15 cellular contexts compared by ENCODE assay signal in the genomic region with DNA sequence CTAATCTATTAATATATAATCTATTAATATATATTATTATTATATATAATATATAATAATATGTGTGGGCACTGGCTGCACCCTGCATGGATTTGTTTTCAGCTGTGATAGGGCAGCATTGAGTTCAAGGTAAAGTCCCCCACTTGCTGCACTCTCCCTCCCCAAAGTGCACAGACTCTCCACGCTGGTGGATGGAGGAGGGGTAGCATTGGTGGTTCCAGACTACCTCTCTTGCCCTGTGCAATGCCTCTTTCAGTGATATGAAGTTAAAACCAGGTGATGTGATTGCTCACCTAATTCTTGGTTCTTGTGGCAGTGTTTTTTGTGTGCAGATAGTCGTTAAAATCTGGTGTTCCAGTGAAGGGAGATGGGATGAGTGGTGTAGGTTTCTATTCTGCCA. TPM values are rescaled to one million over a fixed set of nuclear protein-coding genes. Genes with fewer than 3 reads are reported as not detected.
A peak's percentile ranks its signal among the peaks of the same experiment; 100 is the strongest.
DNase-seq lines count a peak whose midpoint lies in the region; ATAC-seq, FAIRE-seq and TF ChIP-seq lines count a peak whose summit lies in the region.
"Not testable (repeated sequence)": the region's sequence is repeated elsewhere in the genome, so short reads cannot be mapped to it uniquely, and the experiment has no call there.
"Had no signal": no experiment of that assay in that cellular context is flagged by ENCODE, and none has a peak within 500 bp of the region (broad histone marks: within the 10 kb centered on the region; RNA-seq: fewer than 3 reads in every experiment).

No MANE protein-coding gene starts in this region.

- not testable (repeated sequence) for H3K4me2 ChIP-seq in A549; astrocyte (ENCODE audit: low read length); HepG2 (ENCODE audit: low read depth, low read length)

- H3K4me3 ChIP-seq in A549; astrocyte (ENCODE audit: insufficient read depth, low read depth, low read length); HepG2 (replicated peaks in 1 of 3; ENCODE audit: insufficient read depth in 1 of 3, low read depth in 2 of 3, low read length in 3 of 3): not testable (repeated sequence)

- BruUV-seq in HepG2 (replicated peaks; lab: Mats Ljungman, UMichigan) = not testable (repeated sequence)

- not testable (repeated sequence) for DNase-seq in A549 (ENCODE audit: low read depth in 1 of 2, low spot score in 1 of 2); GM12892 (ENCODE audit: insufficient read length); activated CD8-positive, alpha-beta T cell treated with anti-CD3 and anti-CD28 coated beads for 36 hours; astrocyte (ENCODE audit: low read depth); HepG2 (ENCODE audit: low spot score)

- H3K9ac ChIP-seq in astrocyte (ENCODE audit: low read length); HepG2 (ENCODE audit: insufficient read depth, low read depth, low read length): not testable (repeated sequence)

- H3K27ac Mint-ChIP-seq in activated CD8-positive, alpha-beta T cell treated with anti-CD3 and anti-CD28 coated beads for 36 hours; astrocyte (ENCODE audit: unreplicated experiment): not testable (repeated sequence)

- TF ChIP-seq CTCF in A549 (IDR thresholded peaks at IDR 0.05); activated CD8-positive, alpha-beta T cell treated with anti-CD3 and anti-CD28 coated beads for 36 hours (IDR thresholded peaks at IDR 0.05); astrocyte (IDR thresholded peaks at IDR 0.05; ENCODE audit: insufficient read depth, low read depth, low read length); HepG2 (CRISPR knock-in tag; IDR thresholded peaks at IDR 0.05): not testable (repeated sequence)

- H3K4me3 Mint-ChIP-seq in activated CD8-positive, alpha-beta T cell treated with anti-CD3 and anti-CD28 coated beads for 36 hours; astrocyte (ENCODE audit: unreplicated experiment): not testable (repeated sequence)

- intact Hi-C loops in activated CD8-positive, alpha-beta T cell treated with anti-CD3 and anti-CD28 coated beads for 36 hours (cut with micrococcal nuclease); HepG2 (cut with micrococcal nuclease; ENCODE audit: unreplicated experiment): not testable (repeated sequence)

- not testable (repeated sequence) for H3K36me3 ChIP-seq in astrocyte (ENCODE audit: insufficient read depth, low read length); HepG2 (replicated peaks in 1 of 2; ENCODE audit: control insufficient read depth in 1 of 2, insufficient read depth in 2 of 2, low read length in 2 of 2)

- not testable (repeated sequence) for H3K9me3 ChIP-seq in A549; astrocyte (ENCODE audit: insufficient read depth, low read depth, low read length); HepG2 (ENCODE audit: low read length)

- TF ChIP-seq EP300 in A549 (IDR thresholded peaks at IDR 0.05); HepG2 (IDR thresholded peaks at IDR 0.05; ENCODE audit: low read depth in 2 of 2, low read length in 2 of 2); HepG2 (CRISPR knock-in tag; IDR thresholded peaks at IDR 0.05; ENCODE audit: borderline replicate concordance): not testable (repeated sequence)

- not testable (repeated sequence) for TF ChIP-seq RAD21 in A549 (conservative IDR thresholded peaks at IDR 0.05 in 1 of 2, IDR thresholded peaks at IDR 0.05 in 1 of 2); HepG2 (CRISPR knock-in tag; IDR thresholded peaks at IDR 0.05)

- not testable (repeated sequence) for H3K27ac ChIP-seq in A549; astrocyte (ENCODE audit: low read depth, low read length); HepG2 (ENCODE audit: extremely low read length, insufficient read depth, low read length)

- H3K36me3 Mint-ChIP-seq in activated CD8-positive, alpha-beta T cell treated with anti-CD3 and anti-CD28 coated beads for 36 hours (ENCODE audit: low read depth); astrocyte (ENCODE audit: low read depth, unreplicated experiment): not testable (repeated sequence)

- H3K4me1 Mint-ChIP-seq in activated CD8-positive, alpha-beta T cell treated with anti-CD3 and anti-CD28 coated beads for 36 hours (ENCODE audit: low read depth); astrocyte (ENCODE audit: low read depth, unreplicated experiment): not testable (repeated sequence)

- POLR2A ChIA-PET in A549 (lab: Yijun Ruan, JAX); activated CD8-positive, alpha-beta T cell treated with anti-CD3 and anti-CD28 coated beads for 36 hours (lab: Charles Lee); HepG2 (lab: Yijun Ruan, JAX): not testable (repeated sequence)

- H3K27me3 Mint-ChIP-seq in activated CD8-positive, alpha-beta T cell treated with anti-CD3 and anti-CD28 coated beads for 36 hours; astrocyte (ENCODE audit: low read depth, unreplicated experiment): not testable (repeated sequence)

- CTCF ChIA-PET in A549 (lab: Yijun Ruan, JAX); activated CD8-positive, alpha-beta T cell treated with anti-CD3 and anti-CD28 coated beads for 36 hours (lab: Charles Lee); HepG2 (lab: Yijun Ruan, JAX; ENCODE audit: low intra/inter-chr PET ratio, low total read pairs): not testable (repeated sequence)

- not testable (repeated sequence) for TF ChIP-seq POLR2A in A549 (IDR thresholded peaks at IDR 0.05; ENCODE audit: low read length); GM12892 (IDR thresholded peaks at IDR 0.05; ENCODE audit: low read depth, low read length); HepG2 (IDR thresholded peaks at IDR 0.05; ENCODE audit: insufficient read depth in 1 of 2, low read depth in 2 of 2, low read length in 2 of 2)

- in situ Hi-C loops in HepG2 (cut with HindIII; ENCODE audit: extremely low pct_ligation_motif_present, low pct_unique_long_range_greater_than_20kb) = not testable (repeated sequence)

- H2AFZ ChIP-seq in astrocyte (ENCODE audit: low read depth, low read length); HepG2 (ENCODE audit: low read length): not testable (repeated sequence)

- FAIRE-seq in A549 (lab: Jason Lieb, UNC) = peak; percentile 98
- FAIRE-seq in GM12892 (lab: Jason Lieb, UNC) = peak; percentile 89
- FAIRE-seq in astrocyte (lab: Jason Lieb, UNC) = peak; percentile 98
- FAIRE-seq in HepG2 (lab: Jason Lieb, UNC) = peak; percentile 47

- ATAC-seq in A549, HepG2: not testable (repeated sequence)
- peak; percentile 42 for ATAC-seq in activated CD8-positive, alpha-beta T cell treated with anti-CD3 and anti-CD28 coated beads for 36 hours

- not testable (repeated sequence) for H3K27me3 ChIP-seq in astrocyte (ENCODE audit: insufficient read depth, low read length); HepG2 (ENCODE audit: control insufficient read depth in 1 of 2, insufficient read depth in 2 of 2, low read length in 2 of 2)

- H3K79me2 ChIP-seq in astrocyte (ENCODE audit: insufficient read depth, low read length); HepG2 (ENCODE audit: insufficient read depth, low read length): not testable (repeated sequence)

- H4K20me1 ChIP-seq in astrocyte (ENCODE audit: insufficient read depth, low read length); HepG2 (ENCODE audit: insufficient read depth, low read length): not testable (repeated sequence)

- not testable (repeated sequence) for H3K9me3 Mint-ChIP-seq in activated CD8-positive, alpha-beta T cell treated with anti-CD3 and anti-CD28 coated beads for 36 hours; astrocyte (ENCODE audit: unreplicated experiment)

- no CpG with 5 or more reads among the region's 2 CpGs for WGBS in A549 (ENCODE audit: missing lambda C conversion rate)
- no CpG with 5 or more reads among the region's 2 CpGs for WGBS in HepG2 (ENCODE audit: low lambda C conversion rate)

- H3K4me1 ChIP-seq in A549; astrocyte (ENCODE audit: insufficient read depth, low read length); HepG2 (ENCODE audit: insufficient read depth, low read length): not testable (repeated sequence)

RNA-seq across cellular contexts. Expression of gene ETDB, which starts 4.3 kb away (rescaled TPM):
- polyA plus RNA-seq in A549 (2011; rRNA removed) (not detected in 2 replicates), A549 (2017; fragmentation: RNase III; extraction: RNeasy Plus Mini Kit Qiagen cat#74134 plus additional on column Dnase treatment) (not detected in 3 replicates), HepG2 (2011; rRNA removed) (not detected in 2 replicates)
- not detected in 2 replicates for polyA plus RNA-seq in A549 (2012; cell fraction: cytosol; rRNA removed)
- not detected in 2 replicates for polyA plus RNA-seq in A549 (2012; cell fraction: nucleus; rRNA removed)
- polyA minus RNA-seq in A549 (2011; rRNA and poly(A)+ RNA removed) = not detected in 2 replicates
- not detected for polyA plus RNA-seq in GM12892 (2012; ENCODE audit: missing spikeins)
- total RNA-seq in activated CD8-positive, alpha-beta T cell treated with anti-CD3 and anti-CD28 coated beads for 36 hours = not detected
- total RNA-seq in astrocyte (not detected in 2 replicates), HepG2 (2016; rRNA removed; fragmentation: Illumina TruSeq; extraction: Trizol) (not detected in 2 replicates)
- total RNA-seq in HepG2 (2016; cell fraction: cytosol; rRNA removed; fragmentation: Illumina TruSeq; extraction: Trizol; ENCODE audit: low read depth) = not detected in 2 replicates
- total RNA-seq in HepG2 (2016; cell fraction: insoluble cytoplasmic fraction; rRNA removed; fragmentation: Illumina TruSeq; extraction: Trizol) = not detected in 2 replicates
- total RNA-seq in HepG2 (2016; cell fraction: membrane; rRNA removed; fragmentation: Illumina TruSeq; extraction: Trizol) = not detected in 2 replicates
- total RNA-seq in HepG2 (2016; cell fraction: nucleus; rRNA removed; fragmentation: Illumina TruSeq; extraction: Trizol) = not detected in 2 replicates
- not detected in 2 replicates for polyA plus RNA-seq in HepG2 (2011; cell fraction: cytosol; rRNA removed)
- not detected in 2 replicates for polyA plus RNA-seq in HepG2 (2011; cell fraction: nucleus; rRNA removed)
- not detected in 2 replicates for polyA plus RNA-seq in HepG2 (2012)
- polyA plus RNA-seq in HepG2 (2016; cell fraction: cytosol; fragmentation: Illumina TruSeq; extraction: Trizol; ENCODE audit: low read depth) = not detected in 2 replicates
- not detected in 2 replicates for polyA plus RNA-seq in HepG2 (2016; cell fraction: insoluble cytoplasmic fraction; fragmentation: Illumina TruSeq; extraction: Trizol; ENCODE audit: low read depth)
- polyA plus RNA-seq in HepG2 (2016; cell fraction: membrane; fragmentation: Illumina TruSeq; extraction: Trizol; ENCODE audit: low read depth) = not detected in 2 replicates
- polyA plus RNA-seq in HepG2 (2016; cell fraction: nucleus; fragmentation: Illumina TruSeq; extraction: Trizol; ENCODE audit: insufficient read depth, low read depth) = not detected in 2 replicates
- not detected in 2 replicates for polyA minus RNA-seq in HepG2 (2011; rRNA and poly(A)+ RNA removed; ENCODE audit: low replicate concordance)
- polyA minus RNA-seq in HepG2 (2011; cell fraction: cytosol; rRNA and poly(A)+ RNA removed) = not detected in 2 replicates
- polyA minus RNA-seq in HepG2 (2011; cell fraction: nucleus; rRNA and poly(A)+ RNA removed) = not detected in 2 replicates
- total RNA-seq: A172; A673; CD4-positive, alpha-beta memory T cell; CD4-positive, CD25-positive, alpha-beta regulatory T cell; CD8-positive, alpha-beta memory T cell; Daoy; G401; GM12878 had no signal
- polyA plus RNA-seq: AG04450; CD14-positive monocyte; CD4-positive, alpha-beta memory T cell; CD4-positive, CD25-positive, alpha-beta regulatory T cell; CD8-positive, alpha-beta memory T cell; GM12878 had no signal

RNA-seq across cellular contexts. Expression of gene SMIM10L2B, which starts 17.6 kb away (rescaled TPM):
- polyA plus RNA-seq in A549 (2011; rRNA removed) = 0.06 TPM in 1 of 2 replicates, not detected in the other
- 0.04 and 0.06 TPM in 2 replicates for polyA plus RNA-seq in A549 (2012; cell fraction: cytosol; rRNA removed)
- polyA plus RNA-seq in A549 (2012; cell fraction: nucleus; rRNA removed) = 0.02 and 0.13 TPM in 2 replicates
- 0.07 to 0.14 TPM (median 0.12 TPM) in 3 replicates for polyA plus RNA-seq in A549 (2017; fragmentation: RNase III; extraction: RNeasy Plus Mini Kit Qiagen cat#74134 plus additional on column Dnase treatment)
- polyA minus RNA-seq in A549 (2011; rRNA and poly(A)+ RNA removed) = 0.15 and 0.33 TPM in 2 replicates
- polyA plus RNA-seq in GM12892 (2012; ENCODE audit: missing spikeins) = not detected
- under 1 TPM in 1 of 2 experiments, not detected in 1; 0.22 TPM for total RNA-seq in activated CD8-positive, alpha-beta T cell treated with anti-CD3 and anti-CD28 coated beads for 36 hours
- total RNA-seq in astrocyte = 2.7 and 3.2 TPM in 2 replicates
- total RNA-seq in HepG2 (2016; rRNA removed; fragmentation: Illumina TruSeq; extraction: Trizol) = 0.20 and 0.27 TPM in 2 replicates
- total RNA-seq in HepG2 (2016; cell fraction: cytosol; rRNA removed; fragmentation: Illumina TruSeq; extraction: Trizol; ENCODE audit: low read depth) = 0.09 and 0.10 TPM in 2 replicates
- 0.16 and 0.28 TPM in 2 replicates for total RNA-seq in HepG2 (2016; cell fraction: insoluble cytoplasmic fraction; rRNA removed; fragmentation: Illumina TruSeq; extraction: Trizol)
- total RNA-seq in HepG2 (2016; cell fraction: membrane; rRNA removed; fragmentation: Illumina TruSeq; extraction: Trizol) = 0.24 and 0.31 TPM in 2 replicates
- total RNA-seq in HepG2 (2016; cell fraction: nucleus; rRNA removed; fragmentation: Illumina TruSeq; extraction: Trizol) = 0.34 TPM in 2 replicates
- polyA plus RNA-seq in HepG2 (2011; rRNA removed) = 0.13 and 0.33 TPM in 2 replicates
- polyA plus RNA-seq in HepG2 (2011; cell fraction: cytosol; rRNA removed) = 0.14 and 0.15 TPM in 2 replicates
- 0.14 and 0.43 TPM in 2 replicates for polyA plus RNA-seq in HepG2 (2011; cell fraction: nucleus; rRNA removed)
- 0.31 and 0.42 TPM in 2 replicates for polyA plus RNA-seq in HepG2 (2012)
- 0.07 and 0.10 TPM in 2 replicates for polyA plus RNA-seq in HepG2 (2016; cell fraction: cytosol; fragmentation: Illumina TruSeq; extraction: Trizol; ENCODE audit: low read depth)
- polyA plus RNA-seq in HepG2 (2016; cell fraction: insoluble cytoplasmic fraction; fragmentation: Illumina TruSeq; extraction: Trizol; ENCODE audit: low read depth) = 0.30 and 0.34 TPM in 2 replicates
- polyA plus RNA-seq in HepG2 (2016; cell fraction: membrane; fragmentation: Illumina TruSeq; extraction: Trizol; ENCODE audit: low read depth) = 0.32 and 0.41 TPM in 2 replicates
- 0.22 and 0.43 TPM in 2 replicates for polyA plus RNA-seq in HepG2 (2016; cell fraction: nucleus; fragmentation: Illumina TruSeq; extraction: Trizol; ENCODE audit: insufficient read depth, low read depth)
- polyA minus RNA-seq in HepG2 (2011; rRNA and poly(A)+ RNA removed; ENCODE audit: low replicate concordance) = 0.30 TPM in 1 of 2 replicates, not detected in the other
- not detected in 2 replicates for polyA minus RNA-seq in HepG2 (2011; cell fraction: cytosol; rRNA and poly(A)+ RNA removed)
- polyA minus RNA-seq in HepG2 (2011; cell fraction: nucleus; rRNA and poly(A)+ RNA removed) = 0.64 and 1.2 TPM in 2 replicates
- total RNA-seq: A172, GM12878 had no signal
- polyA plus RNA-seq: CD14-positive monocyte, GM12878 had no signal

RNA-seq across cellular contexts. Expression of gene CT55, which starts 55.1 kb away (rescaled TPM):
- polyA plus RNA-seq in A549 (2011; rRNA removed) = 0.05 TPM in 1 of 2 replicates, not detected in the other
- 0.01 and 0.03 TPM in 2 replicates for polyA plus RNA-seq in A549 (2012; cell fraction: cytosol; rRNA removed)
- 0.02 TPM in 1 of 2 replicates, not detected in the other for polyA plus RNA-seq in A549 (2012; cell fraction: nucleus; rRNA removed)
- polyA plus RNA-seq in A549 (2017; fragmentation: RNase III; extraction: RNeasy Plus Mini Kit Qiagen cat#74134 plus additional on column Dnase treatment) = not detected in 3 replicates
- polyA minus RNA-seq in A549 (2011; rRNA and poly(A)+ RNA removed) = not detected in 2 replicates
- not detected for polyA plus RNA-seq in GM12892 (2012; ENCODE audit: missing spikeins)
- not detected for total RNA-seq in activated CD8-positive, alpha-beta T cell treated with anti-CD3 and anti-CD28 coated beads for 36 hours
- not detected in 2 replicates for total RNA-seq in astrocyte
- total RNA-seq in HepG2 (2016; rRNA removed; fragmentation: Illumina TruSeq; extraction: Trizol) = 0.15 TPM in 1 of 2 replicates, not detected in the other
- not detected in 2 replicates for total RNA-seq in HepG2 (2016; cell fraction: cytosol; rRNA removed; fragmentation: Illumina TruSeq; extraction: Trizol; ENCODE audit: low read depth)
- total RNA-seq in HepG2 (2016; cell fraction: insoluble cytoplasmic fraction; rRNA removed; fragmentation: Illumina TruSeq; extraction: Trizol) = 0.15 TPM in 1 of 2 replicates, not detected in the other
- total RNA-seq in HepG2 (2016; cell fraction: membrane; rRNA removed; fragmentation: Illumina TruSeq; extraction: Trizol) = not detected in 2 replicates
- total RNA-seq in HepG2 (2016; cell fraction: nucleus; rRNA removed; fragmentation: Illumina TruSeq; extraction: Trizol) = 0.22 TPM in 1 of 2 replicates, not detected in the other
- 0.08 TPM in 1 of 2 replicates, not detected in the other for polyA plus RNA-seq in HepG2 (2011; rRNA removed)
- not detected in 2 replicates for polyA plus RNA-seq in HepG2 (2011; cell fraction: cytosol; rRNA removed)
- polyA plus RNA-seq in HepG2 (2011; cell fraction: nucleus; rRNA removed) = 0.08 and 0.19 TPM in 2 replicates
- not detected in 2 replicates for polyA plus RNA-seq in HepG2 (2012)
- polyA plus RNA-seq in HepG2 (2016; cell fraction: cytosol; fragmentation: Illumina TruSeq; extraction: Trizol; ENCODE audit: low read depth) = 0.11 TPM in 1 of 2 replicates, not detected in the other
- not detected in 2 replicates for polyA plus RNA-seq in HepG2 (2016; cell fraction: insoluble cytoplasmic fraction; fragmentation: Illumina TruSeq; extraction: Trizol; ENCODE audit: low read depth)
- not detected in 2 replicates for polyA plus RNA-seq in HepG2 (2016; cell fraction: membrane; fragmentation: Illumina TruSeq; extraction: Trizol; ENCODE audit: low read depth)
- not detected in 2 replicates for polyA plus RNA-seq in HepG2 (2016; cell fraction: nucleus; fragmentation: Illumina TruSeq; extraction: Trizol; ENCODE audit: insufficient read depth, low read depth)
- polyA minus RNA-seq in HepG2 (2011; rRNA and poly(A)+ RNA removed; ENCODE audit: low replicate concordance) = 0.14 and 0.20 TPM in 2 replicates
- polyA minus RNA-seq in HepG2 (2011; cell fraction: cytosol; rRNA and poly(A)+ RNA removed) = not detected in 2 replicates
- not detected in 2 replicates for polyA minus RNA-seq in HepG2 (2011; cell fraction: nucleus; rRNA and poly(A)+ RNA removed)
- total RNA-seq: A673; CD4-positive, alpha-beta memory T cell; CD4-positive, CD25-positive, alpha-beta regulatory T cell; CD8-positive, alpha-beta memory T cell; G401; GM12878 had no signal
- polyA plus RNA-seq: AG04450; CD14-positive monocyte; CD4-positive, alpha-beta memory T cell; CD4-positive, CD25-positive, alpha-beta regulatory T cell; CD8-positive, alpha-beta memory T cell; GM12878 had no signal
